In genomic region chr6:63272397-63272796, GRCh38 we compare ENCODE assay signal across 9 cellular contexts. TPM values are rescaled to one million over a fixed set of nuclear protein-coding genes. Genes with fewer than 3 reads are reported as not detected.
DNase-seq lines count a peak whose midpoint lies in the region; ATAC-seq, FAIRE-seq and TF ChIP-seq lines count a peak whose summit lies in the region.
"Had no signal": no experiment of that assay in that cellular context is flagged by ENCODE, and none has a peak within 500 bp of the region (broad histone marks: within the 10 kb centered on the region; RNA-seq: fewer than 3 reads in every experiment).

No MANE protein-coding gene starts in this region.

- H3K27me3 ChIP-seq in foreskin keratinocyte: no peaks in the 10 kb centered on the region
- H3K27me3 ChIP-seq in CD8-positive, alpha-beta T cell (ENCODE audit: insufficient read depth, low read length): no peaks in the 10 kb centered on the region
- H3K27me3 ChIP-seq: neutrophil had no signal

- intact Hi-C loops in CD8-positive, alpha-beta T cell (cut with DNase I, micrococcal nuclease): no loop called here

- H3K27ac Mint-ChIP-seq in CD8-positive, alpha-beta T cell: no peak overlapping the region

- peak; percentile 49 to 57; a peak in 4 of 5 replicates for TF ChIP-seq RAD21 in A549 (conservative IDR thresholded peaks at IDR 0.05 in 1 of 2, IDR thresholded peaks at IDR 0.05 in 1 of 2)

- H3K4me3 Mint-ChIP-seq in CD8-positive, alpha-beta T cell: no peak overlapping the region

- H3K9me3 Mint-ChIP-seq in CD8-positive, alpha-beta T cell: no peaks in the 10 kb centered on the region

- H3K4me1 ChIP-seq in A549 (no peaks in the 10 kb centered on the region), HEK293 (ENCODE audit: control insufficient read depth, insufficient read depth, low read length) (no peaks in the 10 kb centered on the region), foreskin keratinocyte (no peaks in the 10 kb centered on the region)
- no peaks in the 10 kb centered on the region for H3K4me1 ChIP-seq in CD8-positive, alpha-beta T cell (ENCODE audit: insufficient read depth, low read length)

- no peak for TF ChIP-seq EP300 in A549 (IDR thresholded peaks at IDR 0.05)

- FAIRE-seq in A549 (lab: Jason Lieb, UNC) (no peak), RCC 7860 (lab: Jason Lieb, UNC) (peak; percentile 80)

- H3K27me3 Mint-ChIP-seq in CD8-positive, alpha-beta T cell (ENCODE audit: low read depth): no peaks in the 10 kb centered on the region

- H3K4me1 Mint-ChIP-seq in CD8-positive, alpha-beta T cell (ENCODE audit: low read depth): no peaks in the 10 kb centered on the region

- H3K4me3 ChIP-seq in A549 (no peak overlapping the region), HEK293 (ENCODE audit: low read depth, low read length) (no peak overlapping the region)
- H3K4me3 ChIP-seq in CD8-positive, alpha-beta T cell (ENCODE audit: low read depth, low read length): no peak overlapping the region

- no peaks in the 10 kb centered on the region for H3K36me3 Mint-ChIP-seq in CD8-positive, alpha-beta T cell

- ATAC-seq in A549 (peak in 1 of 2 experiments; percentile 55; a peak in 1 of 6 replicates), foreskin keratinocyte (peak; percentile 35), GM19351 (IDR thresholded peaks at IDR 0.05; ENCODE audit: unreplicated experiment) (no peak)
- ATAC-seq in CD8-positive, alpha-beta T cell: no peak

- no peak for TF ChIP-seq POLR2A in A549 (IDR thresholded peaks at IDR 0.05; ENCODE audit: low read length)

- TF ChIP-seq CTCF in A549 (IDR thresholded peaks at IDR 0.05) (peak; percentile 42), HEK293 (tag by site-specific recombination; IDR thresholded peaks at IDR 0.05) (no peak), foreskin keratinocyte (conservative IDR thresholded peaks at IDR 0.05) (peak; percentile 63)
- no peak for TF ChIP-seq CTCF in CD8-positive, alpha-beta T cell (IDR thresholded peaks at IDR 0.05)

- peak in 1 of 2 experiments; percentile 30 for DNase-seq in A549 (ENCODE audit: low read depth in 1 of 2, low spot score in 1 of 2)
- peak; percentile 14 for DNase-seq in RCC 7860 (ENCODE audit: low spot score)
- peak in 1 of 2 donors; percentile 23 for DNase-seq in foreskin keratinocyte
- no peak for DNase-seq in activated T-cell treated with anti-CD3 and anti-CD28 coated beads, Interleukin-2, amount 50 U/mL, for 48 hours
- DNase-seq in CD8-positive, alpha-beta T cell: no peak
- no peak for DNase-seq in NCI-H128 (lab: John Stamatoyannopoulos, UW; ENCODE audit: unreplicated experiment)

- POLR2A ChIA-PET in A549 (lab: Yijun Ruan, JAX) (no interaction called here), HEK293 (lab: Yijun Ruan, JAX) (interaction anchor here (0.6 kb wide), 1 partner anchor 49 kb away, joined by 3 read pairs; no protein-coding TSS in a partner anchor)
- POLR2A ChIA-PET in CD8-positive, alpha-beta T cell (lab: Charles Lee): no interaction called here

- H3K4me2 ChIP-seq in A549: no peak overlapping the region

- H3K27ac ChIP-seq in A549 (no peak overlapping the region), HEK293 (ENCODE audit: extremely low read depth, low read depth, low read length) (no peak overlapping the region), foreskin keratinocyte (no peak overlapping the region)
- H3K27ac ChIP-seq in CD8-positive, alpha-beta T cell (ENCODE audit: low read depth, low read length): no peak overlapping the region
- H3K27ac ChIP-seq: neutrophil had no signal

- 0% methylated on average over 1 of the region's 1 CpG for WGBS in A549 (ENCODE audit: missing lambda C conversion rate)

- H3K36me3 ChIP-seq in HEK293 (ENCODE audit: control insufficient read depth in 2 of 2, insufficient read depth in 1 of 2, low read length in 2 of 2): no peaks in the 10 kb centered on the region
- no peaks in the 10 kb centered on the region for H3K36me3 ChIP-seq in CD8-positive, alpha-beta T cell (ENCODE audit: insufficient read depth, low read length)
- H3K36me3 ChIP-seq: neutrophil had no signal

- H3K9me3 ChIP-seq in A549: no peaks in the 10 kb centered on the region
- no peaks in the 10 kb centered on the region for H3K9me3 ChIP-seq in HEK293 (ENCODE audit: control insufficient read depth, insufficient read depth, low read depth, low read length)
- no peaks in the 10 kb centered on the region for H3K9me3 ChIP-seq in CD8-positive, alpha-beta T cell (ENCODE audit: low read length)
- H3K9me3 ChIP-seq: neutrophil had no signal

- CTCF ChIA-PET in A549 (lab: Yijun Ruan, JAX) (no interaction called here), HEK293 (lab: Yijun Ruan, JAX) (interaction anchor here (0.6 to 2.1 kb wide), 37 partner anchors 8 to 1125 kb away, joined by 3 to 16 read pairs (median 3); no protein-coding TSS in a partner anchor)
- CTCF ChIA-PET in CD8-positive, alpha-beta T cell (lab: Charles Lee): no interaction called here

TF ChIP-seq in A549, 52 proteins besides CTCF, POLR2A, EP300 and RAD21:
- no peak for TF ChIP-seq ELK1 (IDR thresholded peaks at IDR 0.05; ENCODE audit: low read depth, low read length)
- TF ChIP-seq BHLHE40 (IDR thresholded peaks at IDR 0.05; ENCODE audit: low read depth, low read length): no peak
- no peak for TF ChIP-seq CBX2 (IDR thresholded peaks at IDR 0.05; ENCODE audit: borderline replicate concordance, low read depth)
- TF ChIP-seq PHF8 (IDR thresholded peaks at IDR 0.05; ENCODE audit: borderline replicate concordance, low read depth): no peak
- no peak for TF ChIP-seq ZSCAN20 (CRISPR knock-in tag; IDR thresholded peaks at IDR 0.05)
- TF ChIP-seq MYC (IDR thresholded peaks at IDR 0.05; ENCODE audit: borderline replicate concordance, low read length): no peak
- no peak for TF ChIP-seq ESRRA (IDR thresholded peaks at IDR 0.05; ENCODE audit: borderline replicate concordance, low read length)

TF ChIP-seq in HEK293, 187 proteins besides CTCF, POLR2A, EP300 and RAD21:
- TF ChIP-seq ZNF654 (tag by site-specific recombination; IDR thresholded peaks at IDR 0.05; ENCODE audit: low read depth): peak; percentile 44
- no peak for TF ChIP-seq ZNF274 (IDR thresholded peaks at IDR 0.05; ENCODE audit: low read length)
- no peak for TF ChIP-seq ZNF274 (tag by site-specific recombination; IDR thresholded peaks at IDR 0.05; ENCODE audit: borderline replicate concordance)
- TF ChIP-seq ZNF221 (tag by site-specific recombination; IDR thresholded peaks at IDR 0.05; ENCODE audit: borderline replicate concordance): no peak
TF ChIP-seq in HEK293: peak in this region for 1.

RNA-seq across cellular contexts. Expression of gene LGSN, which starts 47.4 kb away (rescaled TPM):
- 37.6 and 39.2 TPM in 2 replicates for polyA plus RNA-seq in A549 (2011; rRNA removed)
- 2.1 and 2.4 TPM in 2 replicates for polyA plus RNA-seq in A549 (2012; cell fraction: cytosol; rRNA removed)
- polyA plus RNA-seq in A549 (2012; cell fraction: nucleus; rRNA removed): 7.1 and 10.6 TPM in 2 replicates
- polyA plus RNA-seq in A549 (2017; fragmentation: RNase III; extraction: RNeasy Plus Mini Kit Qiagen cat#74134 plus additional on column Dnase treatment): 8.1 to 11.2 TPM (median 9.8 TPM) in 3 replicates
- 25.8 and 26.7 TPM in 2 replicates for polyA minus RNA-seq in A549 (2011; rRNA and poly(A)+ RNA removed)
- total RNA-seq in foreskin keratinocyte: not detected in 2 replicates
- polyA plus RNA-seq in foreskin keratinocyte: not detected in 2 replicates
- total RNA-seq in CD8-positive, alpha-beta T cell: not detected

Comparison
In these comparisons a context has a peak if more than half of its experiments do, and no peak if none do; other contexts are left out.
1. CTCF ChIP-seq: peak in A549 (single experiment) and foreskin keratinocyte (single experiment); none in HEK293 (single experiment) and CD8-positive, alpha-beta T cell (single experiment).
2. Of the 5 proteins assayed by ChIP-seq in both HEK293 and A549: peak only in HEK293: none; only in A549: CTCF; in both: none; in neither: 4.